1 cellular context compared by ENCODE assay signal in genomic region chr15:60420322-60420721, GRCh38.
TF ChIP-seq lines count a peak whose summit lies in the region.

No MANE protein-coding gene starts in this region.

TF ChIP-seq in A549, 52 proteins besides CTCF, POLR2A, EP300 and RAD21 (continued from another document):
- TF ChIP-seq ATOH8 (CRISPR knock-in tag; IDR thresholded peaks at IDR 0.05; ENCODE audit: low read depth) = no peak
- no peak for TF ChIP-seq EHMT2 (IDR thresholded peaks at IDR 0.05; ENCODE audit: low read depth)
- TF ChIP-seq FOXS1 (CRISPR knock-in tag; IDR thresholded peaks at IDR 0.05) = no peak
- TF ChIP-seq MYC (IDR thresholded peaks at IDR 0.05; ENCODE audit: borderline replicate concordance, low read length) = no peak
- TF ChIP-seq CHD2 (IDR thresholded peaks at IDR 0.05; ENCODE audit: low read length, partially characterized antibody) = no peak
- TF ChIP-seq HOXB13 (CRISPR knock-in tag; IDR thresholded peaks at IDR 0.05; ENCODE audit: low read depth) = no peak
- no peak for TF ChIP-seq RNF2 (IDR thresholded peaks at IDR 0.05; ENCODE audit: borderline replicate concordance, low read depth)
- no peak for TF ChIP-seq MAX (IDR thresholded peaks at IDR 0.05)
- TF ChIP-seq TFCP2L1 (CRISPR knock-in tag; IDR thresholded peaks at IDR 0.05) = no peak
- no peak for TF ChIP-seq PBX3 (IDR thresholded peaks at IDR 0.05)
